ENCODE assay signal across 2 cellular contexts in the genomic region with DNA sequence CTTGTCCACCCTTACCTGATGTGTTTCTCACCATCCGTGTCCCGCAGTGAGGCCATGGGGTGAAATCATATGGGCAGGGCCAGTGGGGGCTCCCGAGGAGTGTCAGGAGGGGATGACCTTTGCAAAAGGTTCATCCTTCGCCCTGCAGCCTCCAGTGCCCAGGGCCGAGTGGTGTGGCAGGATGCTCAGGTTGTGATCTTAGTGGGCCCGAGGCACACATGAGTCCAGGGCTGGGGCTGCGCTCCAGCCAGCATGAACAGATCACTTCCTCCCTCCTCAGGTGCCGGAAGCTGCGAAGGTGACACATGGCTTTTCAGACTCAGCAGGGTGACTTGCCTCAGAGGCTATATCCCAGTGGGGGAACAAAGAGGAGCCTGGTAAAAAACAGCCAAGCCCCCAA.
TF ChIP-seq lines count a peak whose summit lies in the region.

No MANE protein-coding gene starts in this region.

TF ChIP-seq in HEK293, 187 proteins besides CTCF, POLR2A, EP300 and RAD21:
- TF ChIP-seq ZSCAN23 (tag by site-specific recombination; IDR thresholded peaks at IDR 0.05) (no peak), KLF9 (tag by site-specific recombination; IDR thresholded peaks at IDR 0.05; ENCODE audit: low read depth) (no peak), ZBTB11 (tag by site-specific recombination; conservative IDR thresholded peaks at IDR 0.05; ENCODE audit: low read depth) (no peak), ZIC2 (tag by site-specific recombination; IDR thresholded peaks at IDR 0.05) (0 out of 2 replicates have a peak, but pooled peaks have one; percentile 22), ZFHX2 (tag by site-specific recombination; conservative IDR thresholded peaks at IDR 0.05) (no peak)
TF ChIP-seq in HEK293: peak in this region for 1.

TF ChIP-seq in GM12878, 131 proteins besides CTCF, POLR2A, EP300 and RAD21:
- TF ChIP-seq, protein P1, sequence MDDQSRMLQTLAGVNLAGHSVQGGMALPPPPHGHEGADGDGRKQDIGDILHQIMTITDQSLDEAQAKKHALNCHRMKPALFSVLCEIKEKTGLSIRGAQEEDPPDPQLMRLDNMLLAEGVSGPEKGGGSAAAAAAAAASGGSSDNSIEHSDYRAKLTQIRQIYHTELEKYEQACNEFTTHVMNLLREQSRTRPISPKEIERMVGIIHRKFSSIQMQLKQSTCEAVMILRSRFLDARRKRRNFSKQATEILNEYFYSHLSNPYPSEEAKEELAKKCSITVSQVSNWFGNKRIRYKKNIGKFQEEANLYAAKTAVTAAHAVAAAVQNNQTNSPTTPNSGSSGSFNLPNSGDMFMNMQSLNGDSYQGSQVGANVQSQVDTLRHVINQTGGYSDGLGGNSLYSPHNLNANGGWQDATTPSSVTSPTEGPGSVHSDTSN (IDR thresholded peaks at IDR 0.05; ENCODE audit: insufficient replicate concordance, low read depth, low read length), result no peak
- peak; percentile 64 for TF ChIP-seq SPI1 (IDR thresholded peaks at IDR 0.05; ENCODE audit: borderline replicate concordance, insufficient read depth, low read depth, low read length)
